1 cellular context compared by ENCODE assay signal in the genomic region with DNA sequence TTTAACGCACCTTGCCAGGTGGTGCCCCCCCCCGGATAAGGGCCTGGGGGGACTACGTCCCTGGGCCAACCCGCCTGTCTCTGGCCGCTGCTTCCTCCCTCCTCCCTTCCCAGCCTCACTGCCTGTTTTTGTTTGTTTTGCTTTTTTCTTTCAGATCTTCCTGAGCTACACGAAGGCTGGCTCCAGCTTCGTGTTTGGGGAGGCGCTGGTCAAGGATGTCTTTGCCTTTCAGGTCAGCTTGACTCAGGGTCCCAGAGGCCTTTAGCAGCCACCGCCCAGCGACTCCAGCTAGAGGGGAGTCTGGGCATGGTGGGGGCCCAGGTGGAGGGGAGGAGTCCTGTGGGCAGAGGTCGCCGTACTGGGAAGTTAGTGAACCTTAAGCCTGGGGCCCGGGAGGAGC.
TF ChIP-seq lines count a peak whose summit lies in the region.

No MANE protein-coding gene starts in this region.

TF ChIP-seq in HepG2, 621 proteins besides CTCF, POLR2A, EP300 and RAD21 (continued from another document and continues in another):
- TF ChIP-seq RBAK (CRISPR knock-in tag; IDR thresholded peaks at IDR 0.05): peak; percentile 14; the same call in 1 of the 2 replicates
- no peak for TF ChIP-seq NFRKB (IDR thresholded peaks at IDR 0.05)
- no peak for TF ChIP-seq KAT2B (IDR thresholded peaks at IDR 0.05; ENCODE audit: borderline replicate concordance, low read depth, low read length)
- peak; percentile 25; the same call in 1 of the 2 replicates for TF ChIP-seq HOXA3 (CRISPR knock-in tag; IDR thresholded peaks at IDR 0.05)
- no peak for TF ChIP-seq ZC3H13 (CRISPR knock-in tag; IDR thresholded peaks at IDR 0.05)
- no peak for TF ChIP-seq ZNF629 (CRISPR knock-in tag; conservative IDR thresholded peaks at IDR 0.05)
- peak; percentile 39 for TF ChIP-seq ELF3 (CRISPR knock-in tag; IDR thresholded peaks at IDR 0.05)
- TF ChIP-seq NFE2L1 (CRISPR knock-in tag; IDR thresholded peaks at IDR 0.05; ENCODE audit: borderline replicate concordance): no peak
- no peak for TF ChIP-seq POLR2G (IDR thresholded peaks at IDR 0.05; ENCODE audit: low read depth, low read length)
- TF ChIP-seq ATRX (CRISPR knock-in tag; IDR thresholded peaks at IDR 0.05; ENCODE audit: borderline replicate concordance): no peak
- no peak for TF ChIP-seq REXO4 (CRISPR knock-in tag; IDR thresholded peaks at IDR 0.05; ENCODE audit: borderline replicate concordance)
- TF ChIP-seq KDM2A (CRISPR knock-in tag; IDR thresholded peaks at IDR 0.05; ENCODE audit: borderline replicate concordance, low read depth): no peak
- 0 out of 2 replicates have a peak, but pooled peaks have one; percentile 32 for TF ChIP-seq ZNF788 (CRISPR knock-in tag; IDR thresholded peaks at IDR 0.05; ENCODE audit: borderline replicate concordance)
- no peak for TF ChIP-seq ZNF282 (IDR thresholded peaks at IDR 0.05; ENCODE audit: partially characterized antibody)
- TF ChIP-seq, protein P1, sequence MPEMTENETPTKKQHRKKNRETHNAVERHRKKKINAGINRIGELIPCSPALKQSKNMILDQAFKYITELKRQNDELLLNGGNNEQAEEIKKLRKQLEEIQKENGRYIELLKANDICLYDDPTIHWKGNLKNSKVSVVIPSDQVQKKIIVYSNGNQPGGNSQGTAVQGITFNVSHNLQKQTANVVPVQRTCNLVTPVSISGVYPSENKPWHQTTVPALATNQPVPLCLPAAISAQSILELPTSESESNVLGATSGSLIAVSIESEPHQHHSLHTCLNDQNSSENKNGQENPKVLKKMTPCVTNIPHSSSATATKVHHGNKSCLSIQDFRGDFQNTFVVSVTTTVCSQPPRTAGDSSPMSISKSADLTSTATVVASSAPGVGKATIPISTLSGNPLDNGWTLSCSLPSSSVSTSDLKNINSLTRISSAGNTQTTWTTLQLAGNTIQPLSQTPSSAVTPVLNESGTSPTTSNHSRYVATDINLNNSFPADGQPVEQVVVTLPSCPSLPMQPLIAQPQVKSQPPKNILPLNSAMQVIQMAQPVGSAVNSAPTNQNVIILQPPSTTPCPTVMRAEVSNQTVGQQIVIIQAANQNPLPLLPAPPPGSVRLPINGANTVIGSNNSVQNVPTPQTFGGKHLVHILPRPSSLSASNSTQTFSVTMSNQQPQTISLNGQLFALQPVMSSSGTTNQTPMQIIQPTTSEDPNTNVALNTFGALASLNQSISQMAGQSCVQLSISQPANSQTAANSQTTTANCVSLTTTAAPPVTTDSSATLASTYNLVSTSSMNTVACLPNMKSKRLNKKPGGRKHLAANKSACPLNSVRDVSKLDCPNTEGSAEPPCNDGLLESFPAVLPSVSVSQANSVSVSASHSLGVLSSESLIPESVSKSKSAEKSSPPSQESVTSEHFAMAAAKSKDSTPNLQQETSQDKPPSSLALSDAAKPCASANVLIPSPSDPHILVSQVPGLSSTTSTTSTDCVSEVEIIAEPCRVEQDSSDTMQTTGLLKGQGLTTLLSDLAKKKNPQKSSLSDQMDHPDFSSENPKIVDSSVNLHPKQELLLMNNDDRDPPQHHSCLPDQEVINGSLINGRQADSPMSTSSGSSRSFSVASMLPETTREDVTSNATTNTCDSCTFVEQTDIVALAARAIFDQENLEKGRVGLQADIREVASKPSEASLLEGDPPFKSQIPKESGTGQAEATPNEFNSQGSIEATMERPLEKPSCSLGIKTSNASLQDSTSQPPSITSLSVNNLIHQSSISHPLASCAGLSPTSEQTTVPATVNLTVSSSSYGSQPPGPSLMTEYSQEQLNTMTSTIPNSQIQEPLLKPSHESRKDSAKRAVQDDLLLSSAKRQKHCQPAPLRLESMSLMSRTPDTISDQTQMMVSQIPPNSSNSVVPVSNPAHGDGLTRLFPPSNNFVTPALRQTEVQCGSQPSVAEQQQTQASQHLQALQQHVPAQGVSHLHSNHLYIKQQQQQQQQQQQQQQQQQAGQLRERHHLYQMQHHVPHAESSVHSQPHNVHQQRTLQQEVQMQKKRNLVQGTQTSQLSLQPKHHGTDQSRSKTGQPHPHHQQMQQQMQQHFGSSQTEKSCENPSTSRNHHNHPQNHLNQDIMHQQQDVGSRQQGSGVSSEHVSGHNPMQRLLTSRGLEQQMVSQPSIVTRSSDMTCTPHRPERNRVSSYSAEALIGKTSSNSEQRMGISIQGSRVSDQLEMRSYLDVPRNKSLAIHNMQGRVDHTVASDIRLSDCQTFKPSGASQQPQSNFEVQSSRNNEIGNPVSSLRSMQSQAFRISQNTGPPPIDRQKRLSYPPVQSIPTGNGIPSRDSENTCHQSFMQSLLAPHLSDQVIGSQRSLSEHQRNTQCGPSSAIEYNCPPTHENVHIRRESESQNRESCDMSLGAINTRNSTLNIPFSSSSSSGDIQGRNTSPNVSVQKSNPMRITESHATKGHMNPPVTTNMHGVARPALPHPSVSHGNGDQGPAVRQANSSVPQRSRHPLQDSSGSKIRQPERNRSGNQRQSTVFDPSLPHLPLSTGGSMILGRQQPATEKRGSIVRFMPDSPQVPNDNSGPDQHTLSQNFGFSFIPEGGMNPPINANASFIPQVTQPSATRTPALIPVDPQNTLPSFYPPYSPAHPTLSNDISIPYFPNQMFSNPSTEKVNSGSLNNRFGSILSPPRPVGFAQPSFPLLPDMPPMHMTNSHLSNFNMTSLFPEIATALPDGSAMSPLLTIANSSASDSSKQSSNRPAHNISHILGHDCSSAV (CRISPR knock-in tag; IDR thresholded peaks at IDR 0.05; ENCODE audit: borderline replicate concordance): no peak
- TF ChIP-seq, protein P2, sequence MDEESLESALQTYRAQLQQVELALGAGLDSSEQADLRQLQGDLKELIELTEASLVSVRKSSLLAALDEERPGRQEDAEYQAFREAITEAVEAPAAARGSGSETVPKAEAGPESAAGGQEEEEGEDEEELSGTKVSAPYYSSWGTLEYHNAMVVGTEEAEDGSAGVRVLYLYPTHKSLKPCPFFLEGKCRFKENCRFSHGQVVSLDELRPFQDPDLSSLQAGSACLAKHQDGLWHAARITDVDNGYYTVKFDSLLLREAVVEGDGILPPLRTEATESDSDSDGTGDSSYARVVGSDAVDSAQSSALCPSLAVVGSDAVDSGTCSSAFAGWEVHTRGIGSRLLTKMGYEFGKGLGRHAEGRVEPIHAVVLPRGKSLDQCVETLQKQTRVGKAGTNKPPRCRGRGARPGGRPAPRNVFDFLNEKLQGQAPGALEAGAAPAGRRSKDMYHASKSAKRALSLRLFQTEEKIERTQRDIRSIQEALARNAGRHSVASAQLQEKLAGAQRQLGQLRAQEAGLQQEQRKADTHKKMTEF (CRISPR knock-in tag; IDR thresholded peaks at IDR 0.05): peak; percentile 38; the same call in 1 of the 2 replicates
- TF ChIP-seq ZNF33A (CRISPR knock-in tag; IDR thresholded peaks at IDR 0.05; ENCODE audit: borderline replicate concordance): no peak
- no peak for TF ChIP-seq ARNTL (CRISPR knock-in tag; IDR thresholded peaks at IDR 0.05)
- TF ChIP-seq, protein P3, sequence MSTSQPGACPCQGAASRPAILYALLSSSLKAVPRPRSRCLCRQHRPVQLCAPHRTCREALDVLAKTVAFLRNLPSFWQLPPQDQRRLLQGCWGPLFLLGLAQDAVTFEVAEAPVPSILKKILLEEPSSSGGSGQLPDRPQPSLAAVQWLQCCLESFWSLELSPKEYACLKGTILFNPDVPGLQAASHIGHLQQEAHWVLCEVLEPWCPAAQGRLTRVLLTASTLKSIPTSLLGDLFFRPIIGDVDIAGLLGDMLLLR (CRISPR knock-in tag; IDR thresholded peaks at IDR 0.05): no peak
- TF ChIP-seq ZNF749 (CRISPR knock-in tag; IDR thresholded peaks at IDR 0.05; ENCODE audit: borderline replicate concordance): no peak
- TF ChIP-seq, protein P4, sequence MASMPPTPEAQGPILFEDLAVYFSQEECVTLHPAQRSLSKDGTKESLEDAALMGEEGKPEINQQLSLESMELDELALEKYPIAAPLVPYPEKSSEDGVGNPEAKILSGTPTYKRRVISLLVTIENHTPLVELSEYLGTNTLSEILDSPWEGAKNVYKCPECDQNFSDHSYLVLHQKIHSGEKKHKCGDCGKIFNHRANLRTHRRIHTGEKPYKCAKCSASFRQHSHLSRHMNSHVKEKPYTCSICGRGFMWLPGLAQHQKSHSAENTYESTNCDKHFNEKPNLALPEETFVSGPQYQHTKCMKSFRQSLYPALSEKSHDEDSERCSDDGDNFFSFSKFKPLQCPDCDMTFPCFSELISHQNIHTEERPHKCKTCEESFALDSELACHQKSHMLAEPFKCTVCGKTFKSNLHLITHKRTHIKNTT (CRISPR knock-in tag; IDR thresholded peaks at IDR 0.05): no peak
- TF ChIP-seq, protein P5, sequence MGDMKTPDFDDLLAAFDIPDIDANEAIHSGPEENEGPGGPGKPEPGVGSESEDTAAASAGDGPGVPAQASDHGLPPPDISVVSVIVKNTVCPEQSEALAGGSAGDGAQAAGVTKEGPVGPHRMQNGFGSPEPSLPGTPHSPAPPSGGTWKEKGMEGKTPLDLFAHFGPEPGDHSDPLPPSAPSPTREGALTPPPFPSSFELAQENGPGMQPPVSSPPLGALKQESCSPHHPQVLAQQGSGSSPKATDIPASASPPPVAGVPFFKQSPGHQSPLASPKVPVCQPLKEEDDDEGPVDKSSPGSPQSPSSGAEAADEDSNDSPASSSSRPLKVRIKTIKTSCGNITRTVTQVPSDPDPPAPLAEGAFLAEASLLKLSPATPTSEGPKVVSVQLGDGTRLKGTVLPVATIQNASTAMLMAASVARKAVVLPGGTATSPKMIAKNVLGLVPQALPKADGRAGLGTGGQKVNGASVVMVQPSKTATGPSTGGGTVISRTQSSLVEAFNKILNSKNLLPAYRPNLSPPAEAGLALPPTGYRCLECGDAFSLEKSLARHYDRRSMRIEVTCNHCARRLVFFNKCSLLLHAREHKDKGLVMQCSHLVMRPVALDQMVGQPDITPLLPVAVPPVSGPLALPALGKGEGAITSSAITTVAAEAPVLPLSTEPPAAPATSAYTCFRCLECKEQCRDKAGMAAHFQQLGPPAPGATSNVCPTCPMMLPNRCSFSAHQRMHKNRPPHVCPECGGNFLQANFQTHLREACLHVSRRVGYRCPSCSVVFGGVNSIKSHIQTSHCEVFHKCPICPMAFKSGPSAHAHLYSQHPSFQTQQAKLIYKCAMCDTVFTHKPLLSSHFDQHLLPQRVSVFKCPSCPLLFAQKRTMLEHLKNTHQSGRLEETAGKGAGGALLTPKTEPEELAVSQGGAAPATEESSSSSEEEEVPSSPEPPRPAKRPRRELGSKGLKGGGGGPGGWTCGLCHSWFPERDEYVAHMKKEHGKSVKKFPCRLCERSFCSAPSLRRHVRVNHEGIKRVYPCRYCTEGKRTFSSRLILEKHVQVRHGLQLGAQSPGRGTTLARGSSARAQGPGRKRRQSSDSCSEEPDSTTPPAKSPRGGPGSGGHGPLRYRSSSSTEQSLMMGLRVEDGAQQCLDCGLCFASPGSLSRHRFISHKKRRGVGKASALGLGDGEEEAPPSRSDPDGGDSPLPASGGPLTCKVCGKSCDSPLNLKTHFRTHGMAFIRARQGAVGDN (CRISPR knock-in tag; IDR thresholded peaks at IDR 0.05): peak; percentile 81
- TF ChIP-seq, protein P6, sequence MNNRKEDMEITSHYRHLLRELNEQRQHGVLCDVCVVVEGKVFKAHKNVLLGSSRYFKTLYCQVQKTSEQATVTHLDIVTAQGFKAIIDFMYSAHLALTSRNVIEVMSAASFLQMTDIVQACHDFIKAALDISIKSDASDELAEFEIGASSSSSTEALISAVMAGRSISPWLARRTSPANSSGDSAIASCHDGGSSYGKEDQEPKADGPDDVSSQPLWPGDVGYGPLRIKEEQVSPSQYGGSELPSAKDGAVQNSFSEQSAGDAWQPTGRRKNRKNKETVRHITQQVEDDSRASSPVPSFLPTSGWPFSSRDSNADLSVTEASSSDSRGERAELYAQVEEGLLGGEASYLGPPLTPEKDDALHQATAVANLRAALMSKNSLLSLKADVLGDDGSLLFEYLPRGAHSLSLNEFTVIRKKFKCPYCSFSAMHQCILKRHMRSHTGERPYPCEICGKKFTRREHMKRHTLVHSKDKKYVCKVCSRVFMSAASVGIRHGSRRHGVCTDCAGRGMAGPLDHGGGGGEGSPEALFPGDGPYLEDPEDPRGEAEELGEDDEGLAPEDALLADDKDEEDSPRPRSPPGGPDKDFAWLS (CRISPR knock-in tag; IDR thresholded peaks at IDR 0.05; ENCODE audit: borderline replicate concordance): no peak
- TF ChIP-seq ZBTB21 (CRISPR knock-in tag; IDR thresholded peaks at IDR 0.05): no peak
- TF ChIP-seq, protein P7, sequence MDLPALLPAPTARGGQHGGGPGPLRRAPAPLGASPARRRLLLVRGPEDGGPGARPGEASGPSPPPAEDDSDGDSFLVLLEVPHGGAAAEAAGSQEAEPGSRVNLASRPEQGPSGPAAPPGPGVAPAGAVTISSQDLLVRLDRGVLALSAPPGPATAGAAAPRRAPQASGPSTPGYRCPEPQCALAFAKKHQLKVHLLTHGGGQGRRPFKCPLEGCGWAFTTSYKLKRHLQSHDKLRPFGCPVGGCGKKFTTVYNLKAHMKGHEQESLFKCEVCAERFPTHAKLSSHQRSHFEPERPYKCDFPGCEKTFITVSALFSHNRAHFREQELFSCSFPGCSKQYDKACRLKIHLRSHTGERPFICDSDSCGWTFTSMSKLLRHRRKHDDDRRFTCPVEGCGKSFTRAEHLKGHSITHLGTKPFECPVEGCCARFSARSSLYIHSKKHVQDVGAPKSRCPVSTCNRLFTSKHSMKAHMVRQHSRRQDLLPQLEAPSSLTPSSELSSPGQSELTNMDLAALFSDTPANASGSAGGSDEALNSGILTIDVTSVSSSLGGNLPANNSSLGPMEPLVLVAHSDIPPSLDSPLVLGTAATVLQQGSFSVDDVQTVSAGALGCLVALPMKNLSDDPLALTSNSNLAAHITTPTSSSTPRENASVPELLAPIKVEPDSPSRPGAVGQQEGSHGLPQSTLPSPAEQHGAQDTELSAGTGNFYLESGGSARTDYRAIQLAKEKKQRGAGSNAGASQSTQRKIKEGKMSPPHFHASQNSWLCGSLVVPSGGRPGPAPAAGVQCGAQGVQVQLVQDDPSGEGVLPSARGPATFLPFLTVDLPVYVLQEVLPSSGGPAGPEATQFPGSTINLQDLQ (CRISPR knock-in tag; IDR thresholded peaks at IDR 0.05): no peak
- TF ChIP-seq JDP2 (CRISPR knock-in tag; IDR thresholded peaks at IDR 0.05; ENCODE audit: borderline replicate concordance): no peak
- no peak for TF ChIP-seq ZNF556 (CRISPR knock-in tag; IDR thresholded peaks at IDR 0.05; ENCODE audit: borderline replicate concordance)
- TF ChIP-seq ZNF484 (CRISPR knock-in tag; IDR thresholded peaks at IDR 0.05; ENCODE audit: borderline replicate concordance, low read depth): no peak
- no peak for TF ChIP-seq HDAC6 (IDR thresholded peaks at IDR 0.05; ENCODE audit: low read depth, low read length)
- TF ChIP-seq, protein P8, sequence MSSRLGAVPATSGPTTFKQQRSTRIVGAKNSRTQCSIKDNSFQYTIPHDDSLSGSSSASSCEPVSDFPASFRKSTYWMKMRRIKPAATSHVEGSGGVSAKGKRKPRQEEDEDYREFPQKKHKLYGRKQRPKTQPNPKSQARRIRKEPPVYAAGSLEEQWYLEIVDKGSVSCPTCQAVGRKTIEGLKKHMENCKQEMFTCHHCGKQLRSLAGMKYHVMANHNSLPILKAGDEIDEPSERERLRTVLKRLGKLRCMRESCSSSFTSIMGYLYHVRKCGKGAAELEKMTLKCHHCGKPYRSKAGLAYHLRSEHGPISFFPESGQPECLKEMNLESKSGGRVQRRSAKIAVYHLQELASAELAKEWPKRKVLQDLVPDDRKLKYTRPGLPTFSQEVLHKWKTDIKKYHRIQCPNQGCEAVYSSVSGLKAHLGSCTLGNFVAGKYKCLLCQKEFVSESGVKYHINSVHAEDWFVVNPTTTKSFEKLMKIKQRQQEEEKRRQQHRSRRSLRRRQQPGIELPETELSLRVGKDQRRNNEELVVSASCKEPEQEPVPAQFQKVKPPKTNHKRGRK (CRISPR knock-in tag; IDR thresholded peaks at IDR 0.05): no peak
- TF ChIP-seq HNF4A (CRISPR knock-in tag; IDR thresholded peaks at IDR 0.05): peak; percentile 30
- TF ChIP-seq, protein P9, sequence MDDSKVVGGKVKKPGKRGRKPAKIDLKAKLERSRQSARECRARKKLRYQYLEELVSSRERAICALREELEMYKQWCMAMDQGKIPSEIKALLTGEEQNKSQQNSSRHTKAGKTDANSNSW (CRISPR knock-in tag; IDR thresholded peaks at IDR 0.05; ENCODE audit: borderline replicate concordance): no peak
- no peak for TF ChIP-seq HCFC1 (IDR thresholded peaks at IDR 0.05; ENCODE audit: low read depth, low read length)
